Comparison of ENCODE assay signal across 19 cellular contexts in genomic region chr6:136095961-136096360, GRCh38.
A peak's percentile ranks its signal among the peaks of the same experiment; 100 is the strongest.
DNase-seq lines count a peak whose midpoint lies in the region; ATAC-seq, FAIRE-seq and TF ChIP-seq lines count a peak whose summit lies in the region.
"Had no signal": no experiment of that assay in that cellular context is flagged by ENCODE, and none has a peak within 500 bp of the region (broad histone marks: within the 10 kb centered on the region; RNA-seq: fewer than 3 reads in every experiment).

No MANE protein-coding gene starts in this region.

- no peaks in the 10 kb centered on the region for H3K79me2 ChIP-seq in ACC112 (ENCODE audit: control insufficient read depth, insufficient read depth, low read length, unreplicated experiment)

- FAIRE-seq in D721Med (lab: Jason Lieb, UNC), result no peak
- FAIRE-seq: A204.1, GM12892, H1 had no signal

- H3K4me1 Mint-ChIP-seq in activated T-helper 1 cell treated with anti-CD3 and anti-CD28 coated beads, Interleukin-12 subunit alpha, Interleukin-12 subunit beta, Interleukin-2, Interleukin-4 antibody, amounts not matched to agents 30 ng/mL and 10 ng/mL and 1 ng/mL, durations not matched to agents 14 hours and 24 hours and 36 hours (ENCODE audit: low read depth), result peaks cover under 1% of the 10 kb centered on the region

- peak; percentile 77 for DNase-seq in dermis blood vessel endothelial cell
- peak; percentile 31 to 83 (median 70) for DNase-seq in right cardiac atrium
- peak; percentile 74 for DNase-seq in sigmoid colon
- DNase-seq in D721Med (ENCODE audit: insufficient read length, low spot score), result no peak
- DNase-seq in stimulated activated CD4-positive, alpha-beta T cell treated with anti-CD3 and anti-CD28 coated beads, Interleukin-15, amount 100 ng/mL, for 24 hours, result no peak
- no peak for DNase-seq in activated T-helper 1 cell treated with anti-CD3 and anti-CD28 coated beads, Interleukin-12 subunit alpha, Interleukin-12 subunit beta, Interleukin-2, Interleukin-4 antibody, amounts not matched to agents 30 ng/mL and 10 ng/mL and 1 ng/mL, durations not matched to agents 14 hours and 24 hours and 36 hours (ENCODE audit: low spot score)
- no peak for DNase-seq in COR-L47 (lab: John Stamatoyannopoulos, UW)
- DNase-seq: activated CD8-positive, alpha-beta T cell treated with anti-CD3 and anti-CD28 coated beads for 36 hours; CD8-positive, alpha-beta T cell; Kasumi-1; NCI-H187 treated with DMSO at 0.1 percent for 48 hours; NCI-H526 treated with DMSO at 0.1 percent for 48 hours; PC-3 had no signal

- H3K9me3 ChIP-seq in right cardiac atrium (ENCODE audit: control insufficient read depth, low read length) (no peaks in the 10 kb centered on the region), sigmoid colon (no peaks in the 10 kb centered on the region)

- 30% methylated on average over 3 of the region's 3 CpGs for WGBS in right cardiac atrium
- 42 to 68% methylated on average over 3 of the region's 3 CpGs for WGBS in sigmoid colon, 2 donors

- peak; percentile 93 to 95 for ATAC-seq in right cardiac atrium
- ATAC-seq: activated CD8-positive, alpha-beta T cell treated with anti-CD3 and anti-CD28 coated beads for 36 hours; CD8-positive, alpha-beta T cell; PC-3; SK-N-SH treated with all-trans-retinoic acid at 6 μM for 48 hours had no signal

- no peak for TF ChIP-seq EP300 in sigmoid colon (IDR thresholded peaks at IDR 0.05)

- no peaks in the 10 kb centered on the region for H3K36me3 ChIP-seq in ACC112 (ENCODE audit: insufficient read depth, low read length)
- no peaks in the 10 kb centered on the region for H3K36me3 ChIP-seq in sigmoid colon

- H3K27ac ChIP-seq in ACC112 (ENCODE audit: low read depth, low read length), result peak overlapping the region; percentile 65
- H3K27ac ChIP-seq in right cardiac atrium (ENCODE audit: low read length), result no peak overlapping the region
- peak overlapping the region in 3 of 4 donors; percentile 12 to 38 (median 20) for H3K27ac ChIP-seq in sigmoid colon

- peaks cover 6% of the 10 kb centered on the region for H3K27me3 Mint-ChIP-seq in activated T-helper 1 cell treated with anti-CD3 and anti-CD28 coated beads, Interleukin-12 subunit alpha, Interleukin-12 subunit beta, Interleukin-2, Interleukin-4 antibody, amounts not matched to agents 30 ng/mL and 10 ng/mL and 1 ng/mL, durations not matched to agents 14 hours and 24 hours and 36 hours (ENCODE audit: insufficient read depth)
- H3K27me3 Mint-ChIP-seq: activated CD8-positive, alpha-beta T cell treated with anti-CD3 and anti-CD28 coated beads for 36 hours; progenitor cell of endocrine pancreas had no signal

- H3K4me3 Mint-ChIP-seq in activated T-helper 1 cell treated with anti-CD3 and anti-CD28 coated beads, Interleukin-12 subunit alpha, Interleukin-12 subunit beta, Interleukin-2, Interleukin-4 antibody, amounts not matched to agents 30 ng/mL and 10 ng/mL and 1 ng/mL, durations not matched to agents 14 hours and 24 hours and 36 hours, result no peak overlapping the region
- H3K4me3 Mint-ChIP-seq: activated CD8-positive, alpha-beta T cell treated with anti-CD3 and anti-CD28 coated beads for 36 hours; CD8-positive, alpha-beta T cell had no signal

- no peak overlapping the region for H3K27ac Mint-ChIP-seq in activated T-helper 1 cell treated with anti-CD3 and anti-CD28 coated beads, Interleukin-12 subunit alpha, Interleukin-12 subunit beta, Interleukin-2, Interleukin-4 antibody, amounts not matched to agents 30 ng/mL and 10 ng/mL and 1 ng/mL, durations not matched to agents 14 hours and 24 hours and 36 hours
- H3K27ac Mint-ChIP-seq: activated CD8-positive, alpha-beta T cell treated with anti-CD3 and anti-CD28 coated beads for 36 hours; CD8-positive, alpha-beta T cell; progenitor cell of endocrine pancreas had no signal

- H3K4me3 ChIP-seq in ACC112 (ENCODE audit: low read depth, low read length) (no peak overlapping the region), right cardiac atrium (ENCODE audit: low read length) (no peak overlapping the region), sigmoid colon (no peak overlapping the region)

- H3K4me1 ChIP-seq in ACC112 (ENCODE audit: control insufficient read depth, insufficient read depth, low read length, unreplicated experiment) (peaks cover 12% of the 10 kb centered on the region), right cardiac atrium (ENCODE audit: control insufficient read depth, insufficient read depth, low read length) (peaks cover 6% of the 10 kb centered on the region), sigmoid colon (no peaks in the 10 kb centered on the region)

- peak overlapping the region; percentile 55 for H2AFZ ChIP-seq in ACC112 (ENCODE audit: low read length, unreplicated experiment)

- H3K36me3 Mint-ChIP-seq in activated T-helper 1 cell treated with anti-CD3 and anti-CD28 coated beads, Interleukin-12 subunit alpha, Interleukin-12 subunit beta, Interleukin-2, Interleukin-4 antibody, amounts not matched to agents 30 ng/mL and 10 ng/mL and 1 ng/mL, durations not matched to agents 14 hours and 24 hours and 36 hours (ENCODE audit: low read depth), result peaks cover 2% of the 10 kb centered on the region
- H3K36me3 Mint-ChIP-seq: CD8-positive, alpha-beta T cell had no signal

- TF ChIP-seq CTCF in sigmoid colon (IDR thresholded peaks at IDR 0.05) (no peak), D721Med (IDR thresholded peaks at IDR 0.05; ENCODE audit: insufficient read depth, missing control alignments) (no peak)

- TF ChIP-seq POLR2A in sigmoid colon (IDR thresholded peaks at IDR 0.05), result no peak

- no peaks in the 10 kb centered on the region for H3K9me3 Mint-ChIP-seq in activated T-helper 1 cell treated with anti-CD3 and anti-CD28 coated beads, Interleukin-12 subunit alpha, Interleukin-12 subunit beta, Interleukin-2, Interleukin-4 antibody, amounts not matched to agents 30 ng/mL and 10 ng/mL and 1 ng/mL, durations not matched to agents 14 hours and 24 hours and 36 hours

- H3K27me3 ChIP-seq in ACC112 (ENCODE audit: insufficient read depth, low read length), result no peaks in the 10 kb centered on the region
- H3K27me3 ChIP-seq in right cardiac atrium (ENCODE audit: control insufficient read depth, insufficient read depth), result no peaks in the 10 kb centered on the region
- H3K27me3 ChIP-seq in sigmoid colon, result no peaks in the 10 kb centered on the region

- intact Hi-C loops in right cardiac atrium (cut with DNase I), result loop anchor here in 1 of 4 donors (10.0 kb wide), 1 partner anchor 61 kb away; no protein-coding TSS in a partner anchor
- intact Hi-C loops in sigmoid colon (cut with DNase I), result no loop called here
- intact Hi-C loops in activated T-helper 1 cell treated with anti-CD3 and anti-CD28 coated beads, Interleukin-12 subunit alpha, Interleukin-12 subunit beta, Interleukin-2, Interleukin-4 antibody, amounts not matched to agents 30 ng/mL and 10 ng/mL and 1 ng/mL, durations not matched to agents 14 hours and 24 hours and 36 hours (cut with micrococcal nuclease), result no loop called here

Comparison
In these comparisons a context has a peak if more than half of its experiments do, and no peak if none do; other contexts are left out.
1. DNase-seq: peak in dermis blood vessel endothelial cell (single experiment), right cardiac atrium (3 of 3) and sigmoid colon (single experiment); none in D721Med (single experiment), stimulated activated CD4-positive, alpha-beta T cell treated with anti-CD3 and anti-CD28 coated beads, Interleukin-15, amount 100 ng/mL, for 24 hours (single experiment), activated T-helper 1 cell treated with anti-CD3 and anti-CD28 coated beads, Interleukin-12 subunit alpha, Interleukin-12 subunit beta, Interleukin-2, Interleukin-4 antibody, amounts not matched to agents 30 ng/mL and 10 ng/mL and 1 ng/mL, durations not matched to agents 14 hours and 24 hours and 36 hours (single experiment) and COR-L47 (single experiment).